ENCODE assay signal across 9 cellular contexts in the genomic region with DNA sequence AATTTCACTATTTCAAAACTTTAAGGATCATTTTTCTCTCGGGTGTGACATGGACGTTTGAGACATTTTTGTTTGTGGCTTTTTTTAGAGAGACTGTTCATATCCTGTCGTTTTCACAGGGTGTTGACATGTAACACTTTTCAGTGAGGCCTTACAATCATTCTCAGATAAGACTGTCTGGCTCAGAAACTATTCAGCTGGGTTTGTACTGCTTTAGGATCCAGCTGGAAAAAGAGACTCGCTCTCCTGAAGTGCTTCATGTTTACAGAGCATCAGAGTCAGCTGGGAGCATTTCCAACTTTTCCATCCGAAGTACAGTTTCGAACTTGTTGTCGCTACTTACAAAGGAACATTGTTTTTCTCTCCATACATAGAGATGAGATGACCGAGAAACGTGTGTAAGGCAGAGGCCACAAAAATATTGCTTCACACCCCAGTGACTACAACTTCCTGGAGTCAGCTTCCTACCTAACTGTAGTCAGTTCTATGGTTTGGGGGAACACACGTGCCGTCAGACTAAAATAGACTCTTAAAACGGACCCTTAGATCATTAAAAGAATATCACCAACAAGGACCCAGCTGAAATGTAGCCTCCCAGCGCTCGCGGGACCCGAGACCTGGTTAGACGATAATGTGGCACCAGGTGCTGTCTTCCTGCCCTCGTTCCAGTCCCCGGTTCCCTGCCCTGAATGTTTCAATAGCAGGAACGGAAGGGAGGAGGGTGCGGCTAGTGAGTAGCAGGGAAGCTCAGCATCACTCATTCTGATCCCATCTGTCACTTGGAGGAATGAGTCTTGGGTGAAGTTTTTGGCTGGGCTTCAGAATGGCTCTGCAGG.
DNase-seq lines count a peak whose midpoint lies in the region; ATAC-seq, FAIRE-seq and TF ChIP-seq lines count a peak whose summit lies in the region.
"Had no signal": no experiment of that assay in that cellular context is flagged by ENCODE, and none has a peak within 500 bp of the region (broad histone marks: within the 10 kb centered on the region; RNA-seq: fewer than 3 reads in every experiment).

No MANE protein-coding gene starts in this region.

- H3K9me3 ChIP-seq in Peyer's patch (no peaks in the 10 kb centered on the region), SK-N-SH (no peaks in the 10 kb centered on the region)
- H3K9me3 ChIP-seq in effector memory CD4-positive, alpha-beta T cell (ENCODE audit: control insufficient read depth, low read length), result no peaks in the 10 kb centered on the region

- H3K27ac Mint-ChIP-seq in natural killer cell, result peak overlapping the region; percentile 97 to 99

- H3K4me2 ChIP-seq in SK-N-SH, result no peak overlapping the region

- FAIRE-seq in GM18507 (lab: Jason Lieb, UNC), result peak; percentile 79

- peaks cover 0 to 6% (median 0%) of the 10 kb centered on the region in 3 donors for H3K36me3 ChIP-seq in Peyer's patch
- H3K36me3 ChIP-seq in effector memory CD4-positive, alpha-beta T cell (ENCODE audit: control insufficient read depth, insufficient read depth, low read length), result peaks cover 26% of the 10 kb centered on the region
- peaks cover 0 to 17% of the 10 kb centered on the region in 2 experiments for H3K36me3 ChIP-seq in SK-N-SH (replicated peaks in 1 of 2; ENCODE audit: control insufficient read depth in 1 of 2, insufficient read depth in 2 of 2, low read length in 1 of 2)

- no peak overlapping the region for H3K9ac ChIP-seq in SK-N-SH

- ATAC-seq in HG02759 (IDR thresholded peaks at IDR 0.05; ENCODE audit: unreplicated experiment) (peak; percentile 29), natural killer cell (peak; percentile 55 to 77 (median 65))

- TF ChIP-seq EP300 in SK-N-SH (IDR thresholded peaks at IDR 0.05; ENCODE audit: borderline replicate concordance in 1 of 2, low read depth in 1 of 2, low read length in 1 of 2), result no peak

- H3K4me1 Mint-ChIP-seq in natural killer cell, result peaks cover 62 to 78% of the 10 kb centered on the region in 2 donors

- TF ChIP-seq POLR2A in Peyer's patch (IDR thresholded peaks at IDR 0.05), result no peak

- intact Hi-C loops in natural killer cell (cut with micrococcal nuclease), result loop anchor here (1.0 kb wide), 4 partner anchors 11 to 57 kb away; no protein-coding TSS in a partner anchor

- TF ChIP-seq CTCF in Peyer's patch (IDR thresholded peaks at IDR 0.05), result no peak
- no peak for TF ChIP-seq CTCF in natural killer cell (IDR thresholded peaks at IDR 0.05)
- TF ChIP-seq CTCF in SK-N-SH (IDR thresholded peaks at IDR 0.05), result no peak

- peak overlapping the region; percentile 96 for H3K4me3 Mint-ChIP-seq in natural killer cell
- H3K4me3 Mint-ChIP-seq: neural crest cell had no signal

- H3K27ac ChIP-seq in Peyer's patch (peak overlapping the region; percentile 64 to 87 (median 78)), SK-N-SH (ENCODE audit: low read depth in 2 of 2, low read length in 1 of 2) (no peak overlapping the region)
- H3K27ac ChIP-seq in effector memory CD4-positive, alpha-beta T cell (ENCODE audit: insufficient read depth, low read length, poor library complexity, severe bottlenecking), result peak overlapping the region; percentile 79

- WGBS in SK-N-SH (ENCODE audit: low lambda C conversion rate), result 88% methylated on average over 19 of the region's 21 CpGs

- H3K4me3 ChIP-seq in Peyer's patch (peak overlapping the region; percentile 20 to 46 (median 44)), SK-N-SH (ENCODE audit: low read depth in 2 of 2, low read length in 1 of 2) (no peak overlapping the region)
- peak overlapping the region; percentile 57 for H3K4me3 ChIP-seq in effector memory CD4-positive, alpha-beta T cell (ENCODE audit: insufficient read depth, low read depth, low read length, poor library complexity, severe bottlenecking)

- peaks cover 9% of the 10 kb centered on the region for H3K36me3 Mint-ChIP-seq in natural killer cell

- no peaks in the 10 kb centered on the region for H3K9me2 ChIP-seq in SK-N-SH

- no peaks in the 10 kb centered on the region for H4K20me1 ChIP-seq in SK-N-SH (ENCODE audit: insufficient read depth)

- no peaks in the 10 kb centered on the region for H3K79me2 ChIP-seq in SK-N-SH (ENCODE audit: insufficient read depth)

- no peaks in the 10 kb centered on the region for H3K9me3 Mint-ChIP-seq in natural killer cell
- H3K9me3 Mint-ChIP-seq: neural crest cell had no signal

- DNase-seq in GM18507 (ENCODE audit: extremely low spot score, insufficient read length, low read depth) (no peak), Peyer's patch (peak in 2 of 3 donors; percentile 55 to 59), natural killer cell (no peak), NCI-H187 treated with DMSO at 0.1 percent for 48 hours (lab: John Stamatoyannopoulos, UW) (no peak), 8988T (no peak), SK-N-SH (no peak)
- DNase-seq in effector memory CD4-positive, alpha-beta T cell, result no peak

- H2AFZ ChIP-seq in SK-N-SH (ENCODE audit: low read depth), result no peak overlapping the region

- no peaks in the 10 kb centered on the region for H3K27me3 ChIP-seq in Peyer's patch
- H3K27me3 ChIP-seq in effector memory CD4-positive, alpha-beta T cell (replicated peaks; ENCODE audit: control insufficient read depth, insufficient read depth, low read length, poor library complexity, severe bottlenecking), result no peaks in the 10 kb centered on the region
- H3K27me3 ChIP-seq in SK-N-SH (ENCODE audit: insufficient read depth), result no peaks in the 10 kb centered on the region

- H3K27me3 Mint-ChIP-seq in natural killer cell (ENCODE audit: low read depth in 2 of 2), result no peaks in the 10 kb centered on the region

- H3F3A ChIP-seq in SK-N-SH (replicated peaks; ENCODE audit: insufficient read depth), result no peaks in the 10 kb centered on the region

- H3K4me1 ChIP-seq in Peyer's patch, result peaks cover 4 to 31% (median 13%) of the 10 kb centered on the region in 4 donors
- peaks cover 40% of the 10 kb centered on the region for H3K4me1 ChIP-seq in effector memory CD4-positive, alpha-beta T cell (ENCODE audit: control insufficient read depth, insufficient read depth, low read length, poor library complexity, severe bottlenecking)
- peaks cover 0 to 6% of the 10 kb centered on the region in 2 experiments; a peak in 1 of 4 replicates for H3K4me1 ChIP-seq in SK-N-SH (ENCODE audit: control insufficient read depth in 1 of 2, insufficient read depth in 2 of 2, low read depth in 1 of 2, low read length in 1 of 2)

- CTCF ChIA-PET in SK-N-SH (lab: Yijun Ruan, JAX), result interaction anchor here (0.7 to 2.9 kb wide), 7 partner anchors 11 to 194 kb away, joined by 3 to 13 read pairs (median 6); no protein-coding TSS in a partner anchor

- no peak for TF ChIP-seq RAD21 in SK-N-SH (IDR thresholded peaks at IDR 0.05; ENCODE audit: low read length)

- POLR2A ChIA-PET in SK-N-SH (lab: Yijun Ruan, JAX), result no interaction called here

TF ChIP-seq in SK-N-SH, 30 proteins besides CTCF, POLR2A, EP300 and RAD21:
- no peak for TF ChIP-seq CHD2 (IDR thresholded peaks at IDR 0.05; ENCODE audit: low read length, partially characterized antibody)
- TF ChIP-seq TCF12 (IDR thresholded peaks at IDR 0.05), result no peak
- no peak for TF ChIP-seq POLR2AphosphoS5 (IDR thresholded peaks at IDR 0.05; ENCODE audit: low read depth, low read length)
- TF ChIP-seq TAF1 (IDR thresholded peaks at IDR 0.05; ENCODE audit: borderline replicate concordance, low read depth, low read length), result no peak
- no peak for TF ChIP-seq NFIC (IDR thresholded peaks at IDR 0.05; ENCODE audit: borderline replicate concordance)
- no peak for TF ChIP-seq FOSL2 (IDR thresholded peaks at IDR 0.05; ENCODE audit: borderline replicate concordance, low read depth)
- TF ChIP-seq ELF1 (IDR thresholded peaks at IDR 0.05), result no peak
- no peak for TF ChIP-seq JUND (IDR thresholded peaks at IDR 0.05)
TF ChIP-seq in SK-N-SH: peak in this region for 0.

Comparison
In these comparisons a context has a peak if more than half of its experiments do, and no peak if none do; other contexts are left out.
1. DNase-seq: peak in Peyer's patch (2 of 3); none in GM18507 (single experiment), effector memory CD4-positive, alpha-beta T cell (0 of 3), natural killer cell (single experiment), NCI-H187 treated with DMSO at 0.1 percent for 48 hours (single experiment), 8988T (single experiment) and SK-N-SH (single experiment).
2. H3K27ac ChIP-seq: peak in Peyer's patch (4 of 4) and effector memory CD4-positive, alpha-beta T cell (single experiment); none in SK-N-SH (0 of 2).
3. H3K4me3 ChIP-seq: peak in Peyer's patch (4 of 4) and effector memory CD4-positive, alpha-beta T cell (single experiment); none in SK-N-SH (0 of 2).